14 cellular contexts compared by ENCODE assay signal in genomic region chr1:191582169-191582568, GRCh38.
DNase-seq lines count a peak whose midpoint lies in the region; ATAC-seq, FAIRE-seq and TF ChIP-seq lines count a peak whose summit lies in the region.
"Had no signal": no experiment of that assay in that cellular context is flagged by ENCODE, and none has a peak within 500 bp of the region (broad histone marks: within the 10 kb centered on the region; RNA-seq: fewer than 3 reads in every experiment).

No MANE protein-coding gene starts in this region.

- no peak for TF ChIP-seq CTCF in Peyer's patch (IDR thresholded peaks at IDR 0.05)

- H3K4me3 ChIP-seq in Peyer's patch = no peak overlapping the region
- H3K4me3 ChIP-seq: tibial nerve had no signal

- H3K4me1 ChIP-seq in Peyer's patch = no peaks in the 10 kb centered on the region
- H3K4me1 ChIP-seq: tibial nerve had no signal

- no peaks in the 10 kb centered on the region for H3K36me3 ChIP-seq in Peyer's patch
- H3K36me3 ChIP-seq: tibial nerve had no signal

- H3K27ac ChIP-seq in Peyer's patch = no peak overlapping the region
- H3K27ac ChIP-seq: tibial nerve had no signal

- ATAC-seq in GM18870 (IDR thresholded peaks at IDR 0.05; ENCODE audit: unreplicated experiment) = peak; percentile 95
- peak; percentile 70 for ATAC-seq in GM21825 (IDR thresholded peaks at IDR 0.05; ENCODE audit: unreplicated experiment)
- peak; percentile 90 for ATAC-seq in HG03432 (IDR thresholded peaks at IDR 0.05; ENCODE audit: unreplicated experiment)
- ATAC-seq: HCT116 had no signal

- peak; percentile 45 for DNase-seq in SIG-M5 (lab: John Stamatoyannopoulos, UW)
- DNase-seq in urothelium cell line (ENCODE audit: low spot score) = no peak
- DNase-seq in AML-193 (lab: John Stamatoyannopoulos, UW) = no peak
- DNase-seq in hepatic stellate cell (ENCODE audit: low spot score) = no peak
- DNase-seq in Peyer's patch = no peak
- DNase-seq: activated CD4-positive, alpha-beta T cell treated with anti-CD3 and anti-CD28 coated beads, Interleukin-2, amount 50 U/mL, for 48 hours; activated naive CD4-positive, alpha-beta T cell treated with Interleukin-2 at 50 U/mL for 16 hours; C1 segment of cervical spinal cord; central memory CD4-positive, alpha-beta T cell had no signal

- no peaks in the 10 kb centered on the region for H3K27me3 ChIP-seq in Peyer's patch
- H3K27me3 ChIP-seq: tibial nerve had no signal

- no peak for FAIRE-seq in urothelium cell line (lab: Jason Lieb, UNC)

- no peaks in the 10 kb centered on the region for H3K9me3 ChIP-seq in Peyer's patch
- H3K9me3 ChIP-seq: tibial nerve had no signal

- no peak for TF ChIP-seq POLR2A in Peyer's patch (IDR thresholded peaks at IDR 0.05)
